ENCODE assay signal across 23 cellular contexts in genomic region chr9:106716820-106717219, GRCh38.
DNase-seq lines count a peak whose midpoint lies in the region; ATAC-seq, FAIRE-seq and TF ChIP-seq lines count a peak whose summit lies in the region.
"Had no signal": no experiment of that assay in that cellular context is flagged by ENCODE, and none has a peak within 500 bp of the region (broad histone marks: within the 10 kb centered on the region; RNA-seq: fewer than 3 reads in every experiment).

No MANE protein-coding gene starts in this region.

- H3K9me3 ChIP-seq in kidney (ENCODE audit: control insufficient read depth in 1 of 2, low read length in 2 of 2) (no peaks in the 10 kb centered on the region), smooth muscle cell (replicated peaks; ENCODE audit: low read depth) (no peaks in the 10 kb centered on the region)
- H3K9me3 ChIP-seq: SJSA1 had no signal

- no peaks in the 10 kb centered on the region for H4K20me1 ChIP-seq in smooth muscle cell (ENCODE audit: low read depth)

- no peaks in the 10 kb centered on the region for H3K4me1 ChIP-seq in kidney (ENCODE audit: control insufficient read depth in 1 of 2, insufficient read depth in 1 of 2, low read depth in 1 of 2, low read length in 2 of 2)
- H3K4me1 ChIP-seq in smooth muscle cell (ENCODE audit: low read depth): peaks cover 16% of the 10 kb centered on the region

- no peak for TF ChIP-seq POLR2A in H54 (IDR thresholded peaks at IDR 0.05; ENCODE audit: low read depth, low read length)

- TF ChIP-seq CTCF in choroid plexus epithelial cell (conservative IDR thresholded peaks at IDR 0.05; ENCODE audit: low read depth, low read length) (no peak), kidney (IDR thresholded peaks at IDR 0.05; ENCODE audit: borderline replicate concordance, extremely low read depth, insufficient read depth) (no peak), smooth muscle cell (IDR thresholded peaks at IDR 0.05; ENCODE audit: borderline replicate concordance, insufficient read depth, poor library complexity, severe bottlenecking) (no peak)

- H3K4me2 ChIP-seq in smooth muscle cell: no peak overlapping the region

- no peak for DNase-seq in H54 (ENCODE audit: insufficient read length, low spot score)
- DNase-seq in choroid plexus epithelial cell (ENCODE audit: low read depth): peak; percentile 10
- no peak for DNase-seq in kidney
- no peak for DNase-seq in smooth muscle cell (lab: John Stamatoyannopoulos, UW; ENCODE audit: unreplicated experiment)
- DNase-seq in NCI-H187 treated with DMSO at 0.1 percent for 48 hours (lab: John Stamatoyannopoulos, UW): no peak
- DNase-seq in activated T-cell treated with anti-CD3 and anti-CD28 coated beads, Interleukin-2, amount 50 U/mL, for 1 hour: no peak
- DNase-seq: AML-193; C1 segment of cervical spinal cord; CD8-positive, alpha-beta T cell; DMS153; KG1; NCI-H1105; NCI-H146; NCI-H2081; NCI-H2171; NCI-H345; NCI-H526 had no signal

- H3K9ac ChIP-seq in kidney (ENCODE audit: low read length in 2 of 2): no peak overlapping the region
- H3K9ac ChIP-seq in smooth muscle cell (ENCODE audit: low read depth): no peak overlapping the region

- 23% methylated on average over 1 of the region's 1 CpG for WGBS in smooth muscle cell (ENCODE audit: low lambda C conversion rate)

- H3K79me2 ChIP-seq in smooth muscle cell (ENCODE audit: low read depth): no peaks in the 10 kb centered on the region

- H3K4me3 ChIP-seq in choroid plexus epithelial cell (ENCODE audit: low read depth, low read length) (no peak overlapping the region), kidney (ENCODE audit: low read length in 2 of 2) (no peak overlapping the region), smooth muscle cell (no peak overlapping the region)
- H3K4me3 ChIP-seq: SJSA1 had no signal

- ATAC-seq in HG02852 (IDR thresholded peaks at IDR 0.05; ENCODE audit: unreplicated experiment): no peak
- ATAC-seq: CD8-positive, alpha-beta T cell; Right ventricle myocardium inferior had no signal

- no peaks in the 10 kb centered on the region for H3K36me3 ChIP-seq in kidney (ENCODE audit: control insufficient read depth in 1 of 2, insufficient read depth in 2 of 2, low read length in 2 of 2)
- H3K36me3 ChIP-seq in smooth muscle cell (ENCODE audit: low read depth): no peaks in the 10 kb centered on the region
- H3K36me3 ChIP-seq: SJSA1 had no signal

- peaks cover 6% of the 10 kb centered on the region for H3F3A ChIP-seq in smooth muscle cell (ENCODE audit: low read depth)

- FAIRE-seq in H54 (lab: Jason Lieb, UNC): peak; percentile 33
- peak; percentile 8 for FAIRE-seq in kidney (lab: Jason Lieb, UNC)
- FAIRE-seq: G401.6, GM12892 had no signal

- H3K27ac ChIP-seq in kidney (ENCODE audit: low read depth in 2 of 2, low read length in 2 of 2) (no peak overlapping the region), smooth muscle cell (ENCODE audit: low read depth) (peak overlapping the region; percentile 74)
- H3K27ac ChIP-seq: HL-60 had no signal

- H2AFZ ChIP-seq in smooth muscle cell (ENCODE audit: low read depth): no peak overlapping the region

- intact Hi-C loops in kidney (cut with DNase I): no loop called here

- no peaks in the 10 kb centered on the region for H3K27me3 ChIP-seq in smooth muscle cell (ENCODE audit: low read depth)
- H3K27me3 ChIP-seq: SJSA1 had no signal
